Comparison of ENCODE assay signal across 8 cellular contexts in the genomic region with DNA sequence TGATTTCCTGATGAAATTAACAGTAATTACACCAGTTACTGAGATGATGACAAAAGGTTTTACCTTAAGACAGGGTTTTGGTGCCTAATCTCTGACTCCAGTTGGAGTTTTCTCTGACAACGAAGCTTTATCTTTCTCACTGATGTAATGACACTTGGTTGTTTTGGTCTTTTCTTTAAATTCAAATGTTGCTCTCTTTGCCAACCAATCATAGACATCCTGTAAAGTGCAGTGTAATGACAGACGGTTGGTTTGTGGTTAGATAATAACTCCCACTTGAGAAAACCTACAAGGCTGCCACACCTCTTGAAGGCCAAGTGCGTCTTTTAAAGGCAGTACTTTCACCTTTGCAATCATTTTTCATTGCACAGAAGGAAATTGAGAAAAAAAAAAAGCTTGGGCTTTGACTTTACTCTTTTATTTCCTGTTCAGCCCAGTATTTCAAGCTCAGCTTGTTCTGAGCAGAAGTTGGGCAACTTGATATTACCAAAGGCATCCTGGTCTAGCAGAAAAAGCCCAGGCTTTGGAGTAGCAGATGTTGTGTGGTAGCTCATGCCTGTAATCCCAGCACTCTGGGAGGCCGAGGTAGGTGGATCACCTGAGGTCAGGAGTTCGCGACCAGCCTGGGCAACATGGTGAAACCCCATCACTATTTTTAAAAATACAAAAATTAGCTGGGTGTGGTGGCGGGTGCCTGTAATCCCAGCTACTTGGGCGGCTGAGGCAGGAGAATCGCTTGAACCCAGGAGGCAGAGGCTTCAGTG. TPM values are rescaled to one million over a fixed set of nuclear protein-coding genes. Genes with fewer than 3 reads are reported as not detected.
DNase-seq lines count a peak whose midpoint lies in the region; ATAC-seq and TF ChIP-seq lines count a peak whose summit lies in the region.

No MANE protein-coding gene starts in this region.

- H3K4me1 ChIP-seq in right atrium auricular region = peaks cover 0 to 21% of the 10 kb centered on the region in 2 donors
- H3K4me1 ChIP-seq in RWPE2 (ENCODE audit: insufficient read depth, poor library complexity, severe bottlenecking) = peaks cover 37% of the 10 kb centered on the region

- H3K9me3 Mint-ChIP-seq in activated naive CD8-positive, alpha-beta T cell treated with anti-CD3 and anti-CD28 coated beads, Interleukin-2, amount 50 U/mL, for 24 hours = no peaks in the 10 kb centered on the region
- H3K9me3 Mint-ChIP-seq in naive B cell = no peaks in the 10 kb centered on the region

- H3K27me3 ChIP-seq in right atrium auricular region (no peaks in the 10 kb centered on the region), RWPE2 (ENCODE audit: insufficient read depth, poor library complexity, severe bottlenecking) (no peaks in the 10 kb centered on the region)

- peak overlapping the region in 1 of 2 donors; percentile 22 for H3K27ac ChIP-seq in right atrium auricular region
- peak overlapping the region; percentile 35 for H3K27ac ChIP-seq in RWPE2 (ENCODE audit: poor library complexity, severe bottlenecking)

- H3K36me3 ChIP-seq in right atrium auricular region = no peaks in the 10 kb centered on the region
- peaks cover 5% of the 10 kb centered on the region; the same call in 1 of the 2 replicates for H3K36me3 ChIP-seq in RWPE2 (ENCODE audit: low read depth)

- peaks cover 3% of the 10 kb centered on the region for H3K27me3 Mint-ChIP-seq in activated naive CD8-positive, alpha-beta T cell treated with anti-CD3 and anti-CD28 coated beads, Interleukin-2, amount 50 U/mL, for 24 hours
- peaks cover 0 to 6% (median 2%) of the 10 kb centered on the region in 3 donors for H3K27me3 Mint-ChIP-seq in naive B cell

- TF ChIP-seq EP300 in Ishikawa (IDR thresholded peaks at IDR 0.05; ENCODE audit: borderline replicate concordance) = no peak

- no peak for TF ChIP-seq RAD21 in Ishikawa (IDR thresholded peaks at IDR 0.05; ENCODE audit: low read depth)

- H3K4me3 ChIP-seq in right atrium auricular region = no peak overlapping the region
- no peak overlapping the region for H3K4me3 ChIP-seq in RWPE2 (ENCODE audit: severe bottlenecking)

- H3K36me3 Mint-ChIP-seq in activated naive CD8-positive, alpha-beta T cell treated with anti-CD3 and anti-CD28 coated beads, Interleukin-2, amount 50 U/mL, for 24 hours (ENCODE audit: low read depth) = peaks cover 14% of the 10 kb centered on the region
- no peaks in the 10 kb centered on the region for H3K36me3 Mint-ChIP-seq in naive B cell

- H3K27ac Mint-ChIP-seq in activated naive CD8-positive, alpha-beta T cell treated with anti-CD3 and anti-CD28 coated beads, Interleukin-2, amount 50 U/mL, for 24 hours = peak overlapping the region; percentile 71
- H3K27ac Mint-ChIP-seq in naive B cell = peak overlapping the region in 4 of 6 donors; percentile 39 to 70 (median 46)

- peaks cover 58% of the 10 kb centered on the region for H3K4me1 Mint-ChIP-seq in activated naive CD8-positive, alpha-beta T cell treated with anti-CD3 and anti-CD28 coated beads, Interleukin-2, amount 50 U/mL, for 24 hours
- H3K4me1 Mint-ChIP-seq in naive B cell = peaks cover 14 to 25% (median 18%) of the 10 kb centered on the region in 3 donors

- peak overlapping the region; percentile 61 for H3K4me3 Mint-ChIP-seq in activated naive CD8-positive, alpha-beta T cell treated with anti-CD3 and anti-CD28 coated beads, Interleukin-2, amount 50 U/mL, for 24 hours
- peak overlapping the region in 4 of 8 donors; percentile 15 to 44 (median 32) for H3K4me3 Mint-ChIP-seq in naive B cell

- H3K9me3 ChIP-seq in right atrium auricular region (no peaks in the 10 kb centered on the region), RWPE2 (ENCODE audit: severe bottlenecking) (no peaks in the 10 kb centered on the region)

- TF ChIP-seq CTCF in right atrium auricular region (IDR thresholded peaks at IDR 0.05) (no peak), RWPE2 (IDR thresholded peaks at IDR 0.05; ENCODE audit: poor library complexity, severe bottlenecking) (no peak)

- peak; percentile 50 for ATAC-seq in Right ventricle myocardium inferior
- peak; percentile 57 for ATAC-seq in RWPE2 (ENCODE audit: low read depth)
- peak; percentile 88 for ATAC-seq in activated naive CD8-positive, alpha-beta T cell treated with anti-CD3 and anti-CD28 coated beads, Interleukin-2, amount 50 U/mL, for 24 hours
- peak; percentile 92 to 94 for ATAC-seq in naive B cell (ENCODE audit: low read depth in 2 of 2)

- intact Hi-C loops in Right ventricle myocardium inferior (cut with DNase I) = no loop called here

- DNase-seq in Right ventricle myocardium inferior (ENCODE audit: missing footprints) (no peak), right atrium auricular region (ENCODE audit: low spot score) (no peak), RWPE2 (ENCODE audit: low spot score) (no peak), naive B cell (peak; percentile 55), NCI-H345 (lab: John Stamatoyannopoulos, UW) (no peak), NCI-H1092 (lab: John Stamatoyannopoulos, UW) (no peak)
- DNase-seq in activated naive CD8-positive, alpha-beta T cell treated with anti-CD3 and anti-CD28 coated beads, Interleukin-2, amount 50 U/mL, for 24 hours = peak; percentile 15

TF ChIP-seq in Ishikawa, 13 proteins besides CTCF, POLR2A, EP300 and RAD21:
- peak; percentile 71 for TF ChIP-seq CEBPB (IDR thresholded peaks at IDR 0.05)
- 0 out of 2 replicates have a peak, but pooled peaks have one; percentile 14 for TF ChIP-seq TCF12 (IDR thresholded peaks at IDR 0.05; ENCODE audit: low read depth)
- TF ChIP-seq, protein P1, sequence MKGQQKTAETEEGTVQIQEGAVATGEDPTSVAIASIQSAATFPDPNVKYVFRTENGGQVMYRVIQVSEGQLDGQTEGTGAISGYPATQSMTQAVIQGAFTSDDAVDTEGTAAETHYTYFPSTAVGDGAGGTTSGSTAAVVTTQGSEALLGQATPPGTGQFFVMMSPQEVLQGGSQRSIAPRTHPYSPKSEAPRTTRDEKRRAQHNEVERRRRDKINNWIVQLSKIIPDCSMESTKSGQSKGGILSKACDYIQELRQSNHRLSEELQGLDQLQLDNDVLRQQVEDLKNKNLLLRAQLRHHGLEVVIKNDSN (IDR thresholded peaks at IDR 0.05) = no peak
- TF ChIP-seq FOXM1 (IDR thresholded peaks at IDR 0.05; ENCODE audit: borderline replicate concordance, low read depth) = peak; percentile 96
TF ChIP-seq in Ishikawa: peak in this region for 3.

RNA-seq across cellular contexts. Expression of gene PDIK1L, which starts 14.9 kb away (rescaled TPM):
- 4.0 TPM for total RNA-seq in Right ventricle myocardium inferior
- 1 to 10 TPM; 3.0 to 3.4 TPM for total RNA-seq in right atrium auricular region
- 1 to 10 TPM; 3.2 to 6.0 (median 4.9) TPM for polyA plus RNA-seq in naive B cell (ENCODE audit: low read depth in 6 of 6)

RNA-seq across cellular contexts. Expression of gene FAM110D, which starts 32.4 kb away (rescaled TPM):
- total RNA-seq in Right ventricle myocardium inferior = 4.0 TPM
- total RNA-seq in right atrium auricular region = 1 to 10 TPM; 3.8 to 4.3 TPM
- polyA plus RNA-seq in naive B cell (ENCODE audit: low read depth in 6 of 6) = not detected

RNA-seq across cellular contexts. Expression of gene C1orf232, which starts 42.3 kb away (rescaled TPM):
- total RNA-seq in Right ventricle myocardium inferior = not detected
- not detected for total RNA-seq in right atrium auricular region
- polyA plus RNA-seq in naive B cell (ENCODE audit: low read depth in 6 of 6) = not detected

RNA-seq across cellular contexts. Expression of gene ZNF593, which starts 43.2 kb away (rescaled TPM):
- total RNA-seq in Right ventricle myocardium inferior = 14.9 TPM
- 10 to 100 TPM; 12.8 to 30.5 TPM for total RNA-seq in right atrium auricular region
- 10 to 100 TPM; 33.3 to 52.3 (median 36.1) TPM for polyA plus RNA-seq in naive B cell (ENCODE audit: low read depth in 6 of 6)

RNA-seq across cellular contexts. Expression of gene ZNF593OS, which starts 45.1 kb away (rescaled TPM):
- total RNA-seq in Right ventricle myocardium inferior (not detected), right atrium auricular region (not detected)
- 1 to 10 TPM in 5 of 6 donors, under 1 TPM in 1; 0.96 to 3.5 (median 1.9) TPM for polyA plus RNA-seq in naive B cell (ENCODE audit: low read depth in 6 of 6)

Comparison
In these comparisons a context has a peak if more than half of its experiments do, and no peak if none do; other contexts are left out.
1. DNase-seq: peak in activated naive CD8-positive, alpha-beta T cell treated with anti-CD3 and anti-CD28 coated beads, Interleukin-2, amount 50 U/mL, for 24 hours (single experiment) and naive B cell (single experiment); none in Right ventricle myocardium inferior (single experiment), right atrium auricular region (single experiment), RWPE2 (single experiment), NCI-H345 (single experiment) and NCI-H1092 (single experiment).
2. Peak in every context shown above with its lines, with median percentiles within 50 percentile points of each other: ATAC-seq.